ENCODE assay signal across 8 cellular contexts in the genomic region with DNA sequence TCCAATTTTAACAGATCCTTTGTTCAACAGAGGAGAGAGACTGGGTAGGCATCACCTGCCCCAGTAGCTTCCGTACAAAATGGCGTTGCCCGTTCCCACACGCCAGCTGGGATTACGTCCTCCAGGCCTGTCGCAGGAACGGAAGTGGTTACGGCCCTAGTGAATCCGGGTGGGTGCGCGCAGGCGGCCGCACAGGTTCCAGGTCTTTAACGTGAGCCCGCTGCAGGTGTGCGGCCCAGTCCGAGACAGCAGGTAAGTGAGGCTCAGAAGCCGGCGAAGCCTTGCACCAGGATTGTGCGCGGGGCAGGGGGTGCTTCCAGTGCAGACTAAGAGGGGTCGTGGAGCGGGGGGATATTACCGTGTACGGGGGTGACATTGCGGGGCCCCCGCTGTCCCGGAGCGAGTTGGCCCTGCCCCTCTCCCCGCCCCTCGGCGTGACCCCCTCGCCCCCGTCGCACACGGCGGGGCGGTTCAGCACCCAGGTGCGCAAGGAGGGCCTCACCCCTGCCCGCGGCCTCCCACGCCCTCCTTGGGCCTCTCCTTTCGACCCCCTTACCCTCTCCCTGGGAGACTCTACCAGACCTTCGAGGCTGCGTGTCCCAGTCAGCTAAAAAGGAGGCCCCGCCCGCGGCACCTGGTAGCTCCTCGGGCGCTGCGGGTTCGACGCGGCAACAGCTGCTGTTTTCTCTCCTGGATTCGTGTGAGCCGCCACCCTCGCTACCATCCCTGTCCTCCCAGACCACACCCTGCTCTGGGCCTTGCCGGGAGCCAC. TPM values are rescaled to one million over a fixed set of nuclear protein-coding genes. Genes with fewer than 3 reads are reported as not detected.
DNase-seq lines count a peak whose midpoint lies in the region; ATAC-seq, FAIRE-seq and TF ChIP-seq lines count a peak whose summit lies in the region.

A gene with protein sequence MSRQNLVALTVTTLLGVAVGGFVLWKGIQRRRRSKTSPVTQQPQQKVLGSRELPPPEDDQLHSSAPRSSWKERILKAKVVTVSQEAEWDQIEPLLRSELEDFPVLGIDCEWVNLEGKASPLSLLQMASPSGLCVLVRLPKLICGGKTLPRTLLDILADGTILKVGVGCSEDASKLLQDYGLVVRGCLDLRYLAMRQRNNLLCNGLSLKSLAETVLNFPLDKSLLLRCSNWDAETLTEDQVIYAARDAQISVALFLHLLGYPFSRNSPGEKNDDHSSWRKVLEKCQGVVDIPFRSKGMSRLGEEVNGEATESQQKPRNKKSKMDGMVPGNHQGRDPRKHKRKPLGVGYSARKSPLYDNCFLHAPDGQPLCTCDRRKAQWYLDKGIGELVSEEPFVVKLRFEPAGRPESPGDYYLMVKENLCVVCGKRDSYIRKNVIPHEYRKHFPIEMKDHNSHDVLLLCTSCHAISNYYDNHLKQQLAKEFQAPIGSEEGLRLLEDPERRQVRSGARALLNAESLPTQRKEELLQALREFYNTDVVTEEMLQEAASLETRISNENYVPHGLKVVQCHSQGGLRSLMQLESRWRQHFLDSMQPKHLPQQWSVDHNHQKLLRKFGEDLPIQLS (plus strand): TSS at position 159 of the 772 bp plus-strand sequence. CDS start 17,973 bp downstream, outside the sequence.

- H3K27ac ChIP-seq in VCaP (peak within 1 kb of the TSS; percentile 92), breast epithelium (peak within 1 kb of the TSS; percentile 90 to 93), skeletal muscle tissue (ENCODE audit: low read depth, low read length) (peak within 1 kb of the TSS; percentile 70)

- FAIRE-seq in GM18507 (lab: Jason Lieb, UNC): peak; percentile 83

- TF ChIP-seq POLR2A in breast epithelium (IDR thresholded peaks at IDR 0.05): no peak

- DNase-seq in GM18507 (ENCODE audit: extremely low spot score, insufficient read length, low read depth): peak; percentile 86
- peak; percentile 96 to 98 for DNase-seq in NCI-H2081 (lab: John Stamatoyannopoulos, UW)
- peak; percentile 84 to 92 for DNase-seq in breast epithelium (ENCODE audit: low spot score in 2 of 2)
- DNase-seq in NAMALWA (ENCODE audit: low spot score): no peak

- peak within 1 kb of the TSS; percentile 86 to 92 (median 87) for H3K4me3 ChIP-seq in breast epithelium
- peak within 1 kb of the TSS; percentile 68 for H3K4me3 ChIP-seq in iPS-18c (ENCODE audit: insufficient read depth, low read depth, low read length)
- peak within 1 kb of the TSS; percentile 89 to 96 (median 92) for H3K4me3 ChIP-seq in skeletal muscle tissue (ENCODE audit: low read length in 3 of 3)

- H3K27me3 ChIP-seq in breast epithelium (no peaks in the 10 kb centered on the region), skeletal muscle tissue (ENCODE audit: control insufficient read depth in 3 of 3, insufficient read depth in 3 of 3, low read length in 3 of 3) (no peaks in the 10 kb centered on the region)

- H3K9me3 ChIP-seq in breast epithelium: no peaks in the 10 kb centered on the region
- H3K9me3 ChIP-seq in iPS-18c (ENCODE audit: control insufficient read depth, insufficient read depth, low read length): peaks cover 2% of the 10 kb centered on the region
- no peaks in the 10 kb centered on the region for H3K9me3 ChIP-seq in skeletal muscle tissue (ENCODE audit: control insufficient read depth in 3 of 3, low read length in 3 of 3)

- H3K36me3 ChIP-seq in breast epithelium (no peaks in the 10 kb centered on the region), skeletal muscle tissue (ENCODE audit: control insufficient read depth in 3 of 3, insufficient read depth in 3 of 3, low read length in 3 of 3) (no peaks in the 10 kb centered on the region)

- peak within 1 kb of the TSS; percentile 86 to 92 (median 92) for H3K9ac ChIP-seq in skeletal muscle tissue (ENCODE audit: low read depth in 1 of 3, low read length in 3 of 3)

- TF ChIP-seq CTCF in VCaP (conservative IDR thresholded peaks at IDR 0.05) (no peak), breast epithelium (IDR thresholded peaks at IDR 0.05) (no peak)

- intact Hi-C loops in breast epithelium (cut with DNase I; ENCODE audit: low total_unique reads): no loop called here

- H3K4me1 ChIP-seq in breast epithelium: no peaks in the 10 kb centered on the region
- peaks cover 0 to 10% (median 4%) of the 10 kb centered on the region in 3 donors for H3K4me1 ChIP-seq in skeletal muscle tissue (ENCODE audit: control insufficient read depth in 3 of 3, insufficient read depth in 3 of 3, low read length in 3 of 3)

- peak; percentile 82 for ATAC-seq in HG02973 (IDR thresholded peaks at IDR 0.05; ENCODE audit: unreplicated experiment)

RNA-seq across cellular contexts. Expression of the gene that starts here (rescaled TPM):
- 10 to 100 TPM; 17.1 to 32.5 (median 23.3) TPM for total RNA-seq in breast epithelium
- 9.9 TPM for total RNA-seq in skeletal muscle tissue
